8 cellular contexts compared by ENCODE assay signal in the genomic region with DNA sequence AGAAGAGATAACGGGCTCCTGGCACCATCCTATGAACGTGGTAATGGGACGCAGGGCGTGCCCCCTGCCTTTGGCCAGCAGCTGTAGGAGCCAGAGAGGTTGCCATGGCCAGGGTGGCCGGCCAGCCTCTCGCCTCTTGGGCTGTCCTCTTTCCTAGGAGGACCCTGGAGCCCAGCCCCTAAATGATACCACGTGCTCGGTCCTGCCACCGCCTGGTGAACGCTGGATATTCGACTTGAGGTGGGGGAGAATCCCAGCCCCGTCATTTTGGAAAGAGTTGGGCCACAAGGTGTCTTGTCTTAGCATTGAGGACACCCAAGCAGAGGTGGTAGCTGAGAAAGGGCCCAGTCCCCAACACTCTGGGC. TPM values are rescaled to one million over a fixed set of nuclear protein-coding genes. Genes with fewer than 3 reads are reported as not detected.
DNase-seq lines count a peak whose midpoint lies in the region; ATAC-seq and TF ChIP-seq lines count a peak whose summit lies in the region.

No MANE protein-coding gene starts in this region.

- 0 out of 2 replicates have a peak, but pooled peaks have one; percentile 20 for TF ChIP-seq CTCF in A673 (conservative IDR thresholded peaks at IDR 0.05; ENCODE audit: low read depth, low read length)
- peak in 2 of 9 donors; percentile 9 to 31 for TF ChIP-seq CTCF in heart right ventricle (IDR thresholded peaks at IDR 0.05)

- H3K27me3 Mint-ChIP-seq in activated T-cell treated with anti-CD3 and anti-CD28 coated beads, Interleukin-2, amount 50 U/mL, for 72 hours (ENCODE audit: low read depth), result peaks cover 58% of the 10 kb centered on the region

- intact Hi-C loops in A673 (cut with micrococcal nuclease; ENCODE audit: unreplicated experiment) (no loop called here), heart right ventricle (cut with DNase I) (loop anchor here in 5 of 10 donors (5.0 to 10.0 kb wide), 5 partner anchors 41 to 179 kb away; no protein-coding TSS in a partner anchor)

- H3K27ac Mint-ChIP-seq in activated T-cell treated with anti-CD3 and anti-CD28 coated beads, Interleukin-2, amount 50 U/mL, for 72 hours, result no peak overlapping the region

- H3K9me3 ChIP-seq in A673 (ENCODE audit: low read depth, low read length, poor library complexity, severe bottlenecking) (no peaks in the 10 kb centered on the region), heart right ventricle (no peaks in the 10 kb centered on the region)

- peaks cover 0 to 2% of the 10 kb centered on the region in 2 donors for H3K36me3 Mint-ChIP-seq in activated T-cell treated with anti-CD3 and anti-CD28 coated beads, Interleukin-2, amount 50 U/mL, for 72 hours (ENCODE audit: insufficient read depth in 2 of 2)

- H3K9ac ChIP-seq in rectal smooth muscle tissue (ENCODE audit: low read length), result no peak overlapping the region

- no peaks in the 10 kb centered on the region for H3K36me3 ChIP-seq in A673 (ENCODE audit: insufficient read depth, low read length, poor library complexity, severe bottlenecking)
- H3K36me3 ChIP-seq in heart right ventricle, result no peaks in the 10 kb centered on the region
- H3K36me3 ChIP-seq in rectal smooth muscle tissue (ENCODE audit: control insufficient read depth, insufficient read depth, low read length), result no peaks in the 10 kb centered on the region

- H3K4me1 Mint-ChIP-seq in activated T-cell treated with anti-CD3 and anti-CD28 coated beads, Interleukin-2, amount 50 U/mL, for 72 hours (ENCODE audit: low read depth), result peaks cover 7% of the 10 kb centered on the region

- CTCF ChIA-PET in A673 (lab: Charles Lee), result interaction anchor here (0.6 kb wide), 1 partner anchor 18 kb away, joined by 4 read pairs; no protein-coding TSS in a partner anchor

- H3K4me1 ChIP-seq in A673 (ENCODE audit: insufficient read depth, low read length, poor library complexity, severe bottlenecking) (peaks cover 13% of the 10 kb centered on the region), heart right ventricle (peaks cover 0 to 46% (median 41%) of the 10 kb centered on the region in 9 donors), rectal smooth muscle tissue (ENCODE audit: control insufficient read depth, insufficient read depth, low read length) (peaks cover 7% of the 10 kb centered on the region)

- WGBS in heart right ventricle, 2 donors, result 1 to 2% methylated on average over 12 of the region's 12 CpGs

- H3K27me3 ChIP-seq in A673 (replicated peaks; ENCODE audit: insufficient read depth, low read depth, low read length, poor library complexity) (peaks cover 72% of the 10 kb centered on the region), heart right ventricle (peaks cover 0 to 54% (median 0%) of the 10 kb centered on the region in 7 donors), rectal smooth muscle tissue (ENCODE audit: control insufficient read depth, insufficient read depth, low read length) (peaks cover 3% of the 10 kb centered on the region)

- no peaks in the 10 kb centered on the region for H3K9me3 Mint-ChIP-seq in activated T-cell treated with anti-CD3 and anti-CD28 coated beads, Interleukin-2, amount 50 U/mL, for 72 hours

- BruUV-seq in A673 (replicated peaks; lab: Mats Ljungman, UMichigan), result no TSS peak

- H3K27ac ChIP-seq in A673 (ENCODE audit: low read depth, low read length, poor library complexity, severe bottlenecking), result no peak overlapping the region
- H3K27ac ChIP-seq in heart right ventricle, result peak overlapping the region in 9 of 10 donors; percentile 46 to 89 (median 82)
- peak overlapping the region; percentile 46 for H3K27ac ChIP-seq in rectal smooth muscle tissue (ENCODE audit: low read depth, low read length)

- peak; percentile 4 for ATAC-seq in GM18858 (IDR thresholded peaks at IDR 0.05; ENCODE audit: unreplicated experiment)
- peak; percentile 2 for ATAC-seq in HG03565 (IDR thresholded peaks at IDR 0.05; ENCODE audit: unreplicated experiment)
- peak; percentile 33 to 49 for ATAC-seq in activated T-cell treated with anti-CD3 and anti-CD28 coated beads, Interleukin-2, amount 50 U/mL, for 72 hours (replicated peaks in 1 of 2)
- peak in 6 of 8 donors; percentile 39 to 72 (median 54) for ATAC-seq in heart right ventricle

- peak overlapping the region; percentile 84 to 87 for H3K4me3 Mint-ChIP-seq in activated T-cell treated with anti-CD3 and anti-CD28 coated beads, Interleukin-2, amount 50 U/mL, for 72 hours

- peak overlapping the region; percentile 52 for H3K4me3 ChIP-seq in A673 (ENCODE audit: low read depth, low read length, poor library complexity, severe bottlenecking)
- H3K4me3 ChIP-seq in heart right ventricle, result peak overlapping the region; percentile 12 to 86 (median 70)
- peak overlapping the region; percentile 78 for H3K4me3 ChIP-seq in rectal smooth muscle tissue (ENCODE audit: low read length)

- DNase-seq in A673 (ENCODE audit: low spot score) (peak; percentile 48), heart right ventricle (peak in 1 of 2 donors; percentile 33), AG20443 (ENCODE audit: low spot score) (no peak)
- DNase-seq in activated T-cell treated with anti-CD3 and anti-CD28 coated beads, Interleukin-2, amount 50 U/mL, for 72 hours, result peak; percentile 29 to 32
- no peak for DNase-seq in activated CD8-positive, alpha-beta memory T cell treated with anti-CD3 and anti-CD28 coated beads, Interleukin-2, amount 50 U/mL, for 4 hours

- POLR2A ChIA-PET in A673 (lab: Charles Lee; ENCODE audit: low non-redundant PET), result no interaction called here

RNA-seq across cellular contexts. Expression of gene NRG2, which starts 0.4 kb away (rescaled TPM):
- 0.15 TPM in 1 of 2 replicates, not detected in the other for total RNA-seq in A673 (2021)
- total RNA-seq in activated T-cell treated with anti-CD3 and anti-CD28 coated beads, Interleukin-2, amount 50 U/mL, for 72 hours, result under 1 TPM; 0.07 to 0.23 TPM
- total RNA-seq in heart right ventricle, result 1 to 10 TPM; 1.0 to 6.6 (median 2.9) TPM
- 1 to 10 TPM in 1 of 2 donors, under 1 TPM in 1; 0.64 to 4.5 TPM for polyA plus RNA-seq in heart right ventricle

Comparison
In these comparisons a context has a peak if more than half of its experiments do, and no peak if none do; other contexts are left out.
1. DNase-seq: peak in A673 (single experiment) and activated T-cell treated with anti-CD3 and anti-CD28 coated beads, Interleukin-2, amount 50 U/mL, for 72 hours (2 of 2); none in AG20443 (single experiment) and activated CD8-positive, alpha-beta memory T cell treated with anti-CD3 and anti-CD28 coated beads, Interleukin-2, amount 50 U/mL, for 4 hours (single experiment).
2. ATAC-seq: peak in every context shown above with its lines; median percentile 54 in heart right ventricle; 41 in activated T-cell treated with anti-CD3 and anti-CD28 coated beads, Interleukin-2, amount 50 U/mL, for 72 hours; 4 in GM18858; 2 in HG03565.
3. Peak in every context shown above with its lines, with median percentiles within 50 percentile points of each other: H3K4me3 ChIP-seq.